25 cellular contexts compared by ENCODE assay signal in the genomic region with DNA sequence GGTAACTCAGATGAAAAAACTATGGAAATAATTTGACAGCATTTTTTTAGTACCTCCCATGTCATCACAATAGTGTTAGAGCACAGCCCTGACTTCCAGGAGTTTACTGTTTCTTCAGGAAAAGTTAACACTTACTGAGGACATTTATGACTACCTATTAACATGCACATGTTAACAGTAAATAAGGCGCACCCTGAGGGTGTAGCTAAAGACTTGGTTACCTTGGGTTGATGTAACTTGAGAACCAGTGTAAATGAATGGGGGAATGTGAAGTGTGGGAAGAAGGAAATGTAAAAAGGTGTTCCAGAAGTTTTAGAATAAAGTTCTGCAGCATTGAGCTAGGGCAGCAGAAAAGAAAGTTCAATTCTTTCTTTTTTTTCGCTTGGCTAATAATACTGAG.
"Had no signal": no experiment of that assay in that cellular context is flagged by ENCODE, and none has a peak within 500 bp of the region (broad histone marks: within the 10 kb centered on the region; RNA-seq: fewer than 3 reads in every experiment).

No MANE protein-coding gene starts in this region.

- H3K79me2 ChIP-seq: parathyroid adenoma had no signal

- H3K4me3 ChIP-seq: lower lobe of right lung, psoas muscle, right atrium auricular region, right lobe of liver, stomach, thoracic aorta, tibial artery, upper lobe of right lung had no signal

- H3K36me3 ChIP-seq: lower lobe of right lung, right atrium auricular region, right lobe of liver, stomach, thoracic aorta, tibial artery, upper lobe of right lung had no signal

- H3K9me3 ChIP-seq: lower lobe of right lung, psoas muscle, right atrium auricular region, right lobe of liver, stomach, thoracic aorta, tibial artery, upper lobe of right lung had no signal

- ATAC-seq: left lobe of liver; lower lobe of right lung; naive thymus-derived CD4-positive, alpha-beta T cell; natural killer cell treated with Interleukin-12 subunit alpha and Interleukin-12 subunit beta and Interleukin-15 and Interleukin-18, amount 100 ng/mL, for 72 hours; psoas muscle; right lobe of liver; stimulated activated naive B cell treated with anti-CD40 and anti-IgM and Interleukin-4, amounts not matched to agents 10 μg/mL and 1 μg/mL and 100 μg/mL, for 72 hours; stimulated activated naive CD8-positive, alpha-beta T cell treated with anti-CD3 and anti-CD28 coated beads, Interleukin-15, Interleukin-2, amounts not matched to agents 100 U/mL and 50 U/mL, for 24 hours; upper lobe of right lung had no signal

- H3K9ac ChIP-seq: parathyroid adenoma had no signal

- H3K27me3 ChIP-seq: right atrium auricular region, right lobe of liver, stomach, tibial artery, upper lobe of right lung had no signal

- H3K4me1 ChIP-seq: lower lobe of right lung, parathyroid adenoma, psoas muscle, right atrium auricular region, right lobe of liver, tibial artery, upper lobe of right lung had no signal

- H3K27ac ChIP-seq: lower lobe of right lung, parathyroid adenoma, psoas muscle, right atrium auricular region, right lobe of liver, stomach, thoracic aorta, tibial artery, upper lobe of right lung had no signal

- DNase-seq: head of caudate nucleus; hippocampal formation; islet precursor cell; lower lobe of right lung; mammary epithelial cell; mesenchymal stem cell; naive thymus-derived CD4-positive, alpha-beta T cell; psoas muscle; right lobe of liver; stimulated activated CD4-positive, alpha-beta T cell treated with anti-CD3 and anti-CD28 coated beads, Interleukin-12 subunit alpha, Interleukin-12 subunit beta, amount 100 ng/mL, for 4 hours; stimulated activated CD4-positive, alpha-beta T cell treated with anti-CD3 and anti-CD28 coated beads, Interleukin-15, amount 100 ng/mL, for 24 hours; stimulated activated CD4-positive, alpha-beta T cell treated with anti-CD3 and anti-CD28 coated beads, Interleukin-2, amount 100 ng/mL, for 24 hours; stimulated activated CD4-positive, alpha-beta T cell treated with anti-CD3 and anti-CD28 coated beads, Interleukin-4, amount 100 ng/mL, for 1 hour; stimulated activated naive B cell treated with anti-CD40 and anti-IgM and Interleukin-4, amounts not matched to agents 10 μg/mL and 1 μg/mL and 100 μg/mL, for 72 hours; stimulated activated naive CD8-positive, alpha-beta T cell treated with anti-CD3 and anti-CD28 coated beads, Interleukin-15, Interleukin-2, amounts not matched to agents 100 U/mL and 50 U/mL, for 24 hours; stomach; tibial artery; trophoblast cell; upper lobe of right lung had no signal

- FAIRE-seq: urothelium cell line had no signal
